In genomic region chr11:19777032-19777341, GRCh38 we compare ENCODE assay signal across 8 cellular contexts.
DNase-seq lines count a peak whose midpoint lies in the region; ATAC-seq and TF ChIP-seq lines count a peak whose summit lies in the region.

No MANE protein-coding gene starts in this region.

- WGBS in esophagus muscularis mucosa, result 0% methylated on average over 6 of the region's 45 CpGs

- no peaks in the 10 kb centered on the region for H3K9me3 Mint-ChIP-seq in natural killer cell treated with Interleukin-12 subunit alpha and Interleukin-12 subunit beta and Interleukin-15 and Interleukin-18, amount 100 ng/mL, for 72 hours

- peak; percentile 70 for DNase-seq in GM20000 (ENCODE audit: low spot score)
- peak; percentile 47 for DNase-seq in HuH-7.5 (ENCODE audit: low spot score)
- DNase-seq in esophagus muscularis mucosa (ENCODE audit: extremely low spot score), result no peak
- peak; percentile 91 for DNase-seq in osteoblast (ENCODE audit: insufficient read length, low spot score, missing footprints)
- no peak for DNase-seq in stimulated activated CD4-positive, alpha-beta T cell treated with anti-CD3 and anti-CD28 coated beads, Interleukin-4, amount 100 ng/mL, for 4 hours
- no peak for DNase-seq in natural killer cell treated with Interleukin-12 subunit alpha and Interleukin-12 subunit beta and Interleukin-15 and Interleukin-18, amount 100 ng/mL, for 72 hours (ENCODE audit: low spot score)
- DNase-seq in dedifferentiated amniotic fluid mesenchymal stem cell (ENCODE audit: extremely low spot score), result no peak

- H3K4me1 ChIP-seq in BLaER1, result peaks cover 15% of the 10 kb centered on the region
- H3K4me1 ChIP-seq in esophagus muscularis mucosa, result peaks cover 10 to 41% (median 31%) of the 10 kb centered on the region in 4 donors
- peaks cover 7% of the 10 kb centered on the region for H3K4me1 ChIP-seq in osteoblast (ENCODE audit: insufficient read depth, low read length)

- H3K4me3 ChIP-seq in BLaER1 (peak overlapping the region; percentile 38), esophagus muscularis mucosa (peak overlapping the region; percentile 50 to 67 (median 56)), osteoblast (ENCODE audit: insufficient read depth, low read length) (peak overlapping the region; percentile 68)

- H3K4me3 Mint-ChIP-seq in natural killer cell treated with Interleukin-12 subunit alpha and Interleukin-12 subunit beta and Interleukin-15 and Interleukin-18, amount 100 ng/mL, for 72 hours, result no peak overlapping the region

- no peak for TF ChIP-seq EP300 in esophagus muscularis mucosa (IDR thresholded peaks at IDR 0.05)

- H3K36me3 Mint-ChIP-seq in natural killer cell treated with Interleukin-12 subunit alpha and Interleukin-12 subunit beta and Interleukin-15 and Interleukin-18, amount 100 ng/mL, for 72 hours, result no peaks in the 10 kb centered on the region

- peaks cover 0 to 2% of the 10 kb centered on the region in 2 donors for H3K4me1 Mint-ChIP-seq in natural killer cell treated with Interleukin-12 subunit alpha and Interleukin-12 subunit beta and Interleukin-15 and Interleukin-18, amount 100 ng/mL, for 72 hours (ENCODE audit: low read depth in 2 of 2)

- peaks cover 74% of the 10 kb centered on the region for H3K27me3 ChIP-seq in BLaER1
- no peaks in the 10 kb centered on the region for H3K27me3 ChIP-seq in esophagus muscularis mucosa
- H3K27me3 ChIP-seq in osteoblast (ENCODE audit: insufficient read depth, low read length), result no peaks in the 10 kb centered on the region

- intact Hi-C loops in esophagus muscularis mucosa (cut with DNase I), result no loop called here

- H3K9ac ChIP-seq in BLaER1, result no peak overlapping the region

- peaks cover 60 to 75% of the 10 kb centered on the region in 2 donors for H3K27me3 Mint-ChIP-seq in natural killer cell treated with Interleukin-12 subunit alpha and Interleukin-12 subunit beta and Interleukin-15 and Interleukin-18, amount 100 ng/mL, for 72 hours

- no peak overlapping the region for H2AFZ ChIP-seq in osteoblast (ENCODE audit: low read length)

- H3K4me2 ChIP-seq in BLaER1 (peak overlapping the region; percentile 78), osteoblast (ENCODE audit: insufficient read depth, low read length) (peak overlapping the region; percentile 86)

- TF ChIP-seq CTCF in GM20000 (IDR thresholded peaks at IDR 0.05; ENCODE audit: extremely low read depth, missing control alignments), result no peak
- no peak for TF ChIP-seq CTCF in esophagus muscularis mucosa (IDR thresholded peaks at IDR 0.05)
- no peak for TF ChIP-seq CTCF in osteoblast (IDR thresholded peaks at IDR 0.05; ENCODE audit: extremely low read depth, low read depth, low read length)

- H3K79me2 ChIP-seq in osteoblast (ENCODE audit: insufficient read depth, low read length), result peaks cover 95% of the 10 kb centered on the region

- no peak overlapping the region for H3K27ac ChIP-seq in BLaER1
- peak overlapping the region in 2 of 4 donors; percentile 20 to 30 for H3K27ac ChIP-seq in esophagus muscularis mucosa (replicated peaks in 1 of 4)
- no peak overlapping the region for H3K27ac ChIP-seq in osteoblast (ENCODE audit: low read depth, low read length)

- no peak for ATAC-seq in natural killer cell treated with Interleukin-12 subunit alpha and Interleukin-12 subunit beta and Interleukin-15 and Interleukin-18, amount 100 ng/mL, for 72 hours

- H3K9me3 ChIP-seq in BLaER1, result 0 out of 2 replicates have a peak, but pooled peaks cover 3% of the 10 kb centered on the region
- H3K9me3 ChIP-seq in esophagus muscularis mucosa, result no peaks in the 10 kb centered on the region
- no peaks in the 10 kb centered on the region for H3K9me3 ChIP-seq in osteoblast (ENCODE audit: low read depth, low read length)

- no peak for TF ChIP-seq POLR2A in esophagus muscularis mucosa (IDR thresholded peaks at IDR 0.05; ENCODE audit: low read depth)

- no peaks in the 10 kb centered on the region for H3K36me3 ChIP-seq in BLaER1
- no peaks in the 10 kb centered on the region for H3K36me3 ChIP-seq in esophagus muscularis mucosa
- H3K36me3 ChIP-seq in osteoblast (ENCODE audit: insufficient read depth, low read length), result no peaks in the 10 kb centered on the region

- H4K20me1 ChIP-seq in BLaER1 (peaks cover 6% of the 10 kb centered on the region; the same call in 1 of the 2 replicates), osteoblast (ENCODE audit: insufficient read depth, low read length) (peaks cover 72% of the 10 kb centered on the region)

- no peak overlapping the region for H3K27ac Mint-ChIP-seq in natural killer cell treated with Interleukin-12 subunit alpha and Interleukin-12 subunit beta and Interleukin-15 and Interleukin-18, amount 100 ng/mL, for 72 hours

Comparison
In these comparisons a context has a peak if more than half of its experiments do, and no peak if none do; other contexts are left out.
1. DNase-seq: peak in GM20000 (single experiment), HuH-7.5 (single experiment) and osteoblast (single experiment); none in esophagus muscularis mucosa (single experiment), stimulated activated CD4-positive, alpha-beta T cell treated with anti-CD3 and anti-CD28 coated beads, Interleukin-4, amount 100 ng/mL, for 4 hours (0 of 2), natural killer cell treated with Interleukin-12 subunit alpha and Interleukin-12 subunit beta and Interleukin-15 and Interleukin-18, amount 100 ng/mL, for 72 hours (single experiment) and dedifferentiated amniotic fluid mesenchymal stem cell (single experiment).
2. Peak in every context shown above with its lines, with median percentiles within 50 percentile points of each other: H3K4me3 ChIP-seq.